22 cellular contexts compared by ENCODE assay signal in the genomic region with DNA sequence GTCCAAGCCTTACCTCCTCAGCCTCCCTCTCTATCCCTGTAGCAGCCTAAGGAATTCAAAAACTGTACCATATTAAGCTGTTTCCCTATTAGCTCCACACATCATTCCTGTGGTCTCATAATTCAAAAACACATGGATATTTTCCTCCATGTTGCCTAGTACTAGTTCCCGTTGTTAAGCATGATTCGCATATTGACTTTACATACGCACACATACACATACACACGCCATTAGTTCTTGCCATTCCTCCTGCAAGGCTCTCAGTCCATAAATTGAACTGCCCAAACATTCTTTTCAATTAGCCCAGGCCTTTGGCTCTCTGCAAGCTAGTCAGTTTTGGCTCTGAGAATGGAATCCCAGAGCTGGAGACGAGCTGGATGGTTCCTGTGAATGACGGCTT. TPM values are rescaled to one million over a fixed set of nuclear protein-coding genes. Genes with fewer than 3 reads are reported as not detected.
DNase-seq lines count a peak whose midpoint lies in the region; ATAC-seq and TF ChIP-seq lines count a peak whose summit lies in the region.
"Had no signal": no experiment of that assay in that cellular context is flagged by ENCODE, and none has a peak within 500 bp of the region (broad histone marks: within the 10 kb centered on the region; RNA-seq: fewer than 3 reads in every experiment).

No MANE protein-coding gene starts in this region.

- H3K27ac Mint-ChIP-seq in nephron: peak overlapping the region; percentile 52 to 88 (median 82)
- no peak overlapping the region for H3K27ac Mint-ChIP-seq in stimulated activated naive CD8-positive, alpha-beta T cell treated with anti-CD3 and anti-CD28 coated beads, Interleukin-15, amount 100 ng/mL, for 72 hours
- H3K27ac Mint-ChIP-seq: CD8-positive, alpha-beta T cell had no signal

- H3K27me3 ChIP-seq in adrenal gland: no peaks in the 10 kb centered on the region
- H3K27me3 ChIP-seq: MG63 had no signal

- DNase-seq in AG09309 (ENCODE audit: low read depth) (peak; percentile 62), NCI-H526 (lab: John Stamatoyannopoulos, UW) (peak; percentile 10 to 19), adrenal gland (no peak), mucosa of descending colon (no peak)
- DNase-seq in stimulated activated naive CD8-positive, alpha-beta T cell treated with anti-CD3 and anti-CD28 coated beads, Interleukin-15, amount 100 ng/mL, for 72 hours: no peak
- DNase-seq: CD8-positive, alpha-beta T cell; MG63; NCI-H1048; NCI-H1417 treated with DMSO at 0.1 percent for 48 hours; NCI-H187 treated with DMSO at 0.1 percent for 48 hours; NCI-H2227 treated with DMSO at 0.1 percent for 48 hours; NCI-H510A; NCI-H82; SIG-M5; SK-N-SH had no signal

- H3K27ac ChIP-seq in cingulate gyrus (ENCODE audit: low read depth, low read length) (peak overlapping the region; percentile 11), adrenal gland (no peak overlapping the region)
- H3K27ac ChIP-seq: HL-60 had no signal

- H3K4me3 ChIP-seq in AG09309 (ENCODE audit: control insufficient read depth, low read depth, low read length): no peak overlapping the region
- H3K4me3 ChIP-seq in adrenal gland: no peak overlapping the region
- H3K4me3 ChIP-seq in mucosa of descending colon: no peak overlapping the region
- H3K4me3 ChIP-seq: K562, MG63 had no signal

- no peak for TF ChIP-seq POLR2A in adrenal gland (IDR thresholded peaks at IDR 0.05)

- no peaks in the 10 kb centered on the region for H3K9me3 Mint-ChIP-seq in nephron
- H3K9me3 Mint-ChIP-seq in stimulated activated naive CD8-positive, alpha-beta T cell treated with anti-CD3 and anti-CD28 coated beads, Interleukin-15, amount 100 ng/mL, for 72 hours: no peaks in the 10 kb centered on the region
- H3K9me3 Mint-ChIP-seq: CD8-positive, alpha-beta T cell had no signal

- H3K9me3 ChIP-seq in adrenal gland (replicated peaks in 1 of 3) (no peaks in the 10 kb centered on the region), mucosa of descending colon (no peaks in the 10 kb centered on the region)
- H3K9me3 ChIP-seq: MG63, SK-N-SH had no signal

- peaks cover 45% of the 10 kb centered on the region for H3K36me3 Mint-ChIP-seq in nephron (ENCODE audit: low read depth)
- H3K36me3 Mint-ChIP-seq: CD8-positive, alpha-beta T cell had no signal

- no peak for TF ChIP-seq CTCF in AG09309 (IDR thresholded peaks at IDR 0.05; ENCODE audit: control insufficient read depth, insufficient read depth, low read depth, low read length, missing control alignments)
- no peak for TF ChIP-seq CTCF in nephron (IDR thresholded peaks at IDR 0.05; ENCODE audit: unreplicated experiment in 3 of 3)
- TF ChIP-seq CTCF in adrenal gland (IDR thresholded peaks at IDR 0.05): no peak
- no peak for TF ChIP-seq CTCF in mucosa of descending colon (IDR thresholded peaks at IDR 0.05)

- intact Hi-C loops in adrenal gland (cut with DNase I): no loop called here
- intact Hi-C loops in mucosa of descending colon (cut with DNase I, micrococcal nuclease): no loop called here

- H3K4me1 ChIP-seq in adrenal gland (replicated peaks in 1 of 2): peaks cover 0 to 9% of the 10 kb centered on the region in 2 donors
- H3K4me1 ChIP-seq in mucosa of descending colon (ENCODE audit: low read depth): no peaks in the 10 kb centered on the region

- no peak for ATAC-seq in GM18907 (IDR thresholded peaks at IDR 0.05; ENCODE audit: unreplicated experiment)
- ATAC-seq in stimulated activated naive CD8-positive, alpha-beta T cell treated with anti-CD3 and anti-CD28 coated beads, Interleukin-15, amount 100 ng/mL, for 72 hours: no peak
- ATAC-seq in mucosa of descending colon: no peak
- ATAC-seq: CD8-positive, alpha-beta T cell; HepG2; K562; Panc1 had no signal

- no peaks in the 10 kb centered on the region for H3K36me3 ChIP-seq in adrenal gland (replicated peaks in 1 of 2)
- H3K36me3 ChIP-seq in mucosa of descending colon (ENCODE audit: low read depth): no peaks in the 10 kb centered on the region
- H3K36me3 ChIP-seq: MG63 had no signal

- H3K4me3 Mint-ChIP-seq in nephron: peak overlapping the region in 1 of 3 experiments; percentile 6
- no peak overlapping the region for H3K4me3 Mint-ChIP-seq in stimulated activated naive CD8-positive, alpha-beta T cell treated with anti-CD3 and anti-CD28 coated beads, Interleukin-15, amount 100 ng/mL, for 72 hours
- H3K4me3 Mint-ChIP-seq: CD8-positive, alpha-beta T cell had no signal

- H3K4me1 Mint-ChIP-seq in nephron: peaks cover 58% of the 10 kb centered on the region
- no peaks in the 10 kb centered on the region for H3K4me1 Mint-ChIP-seq in stimulated activated naive CD8-positive, alpha-beta T cell treated with anti-CD3 and anti-CD28 coated beads, Interleukin-15, amount 100 ng/mL, for 72 hours

- WGBS in adrenal gland, 4 donors: 90 to 96% (median 94%) methylated on average over 6 of the region's 6 CpGs

- no peaks in the 10 kb centered on the region for H3K27me3 Mint-ChIP-seq in nephron (ENCODE audit: low read depth)
- no peaks in the 10 kb centered on the region for H3K27me3 Mint-ChIP-seq in stimulated activated naive CD8-positive, alpha-beta T cell treated with anti-CD3 and anti-CD28 coated beads, Interleukin-15, amount 100 ng/mL, for 72 hours

RNA-seq across cellular contexts. Expression of a gene that starts 57.1 kb away (rescaled TPM):
- total RNA-seq in adrenal gland: 10 to 100 TPM in 3 of 8 donors, 1 to 10 TPM in 5; 3.4 to 11.4 (median 9.3) TPM
- 1 to 10 TPM; 2.0 to 5.9 (median 3.5) TPM for polyA plus RNA-seq in adrenal gland
- 10 to 100 TPM; 10.2 to 16.1 (median 12.5) TPM for total RNA-seq in mucosa of descending colon

Comparison
In these comparisons a context has a peak if more than half of its experiments do, and no peak if none do; other contexts are left out.
1. DNase-seq: peak in AG09309 (single experiment) and NCI-H526 (2 of 2); none in adrenal gland (0 of 7), stimulated activated naive CD8-positive, alpha-beta T cell treated with anti-CD3 and anti-CD28 coated beads, Interleukin-15, amount 100 ng/mL, for 72 hours (0 of 2) and mucosa of descending colon (0 of 3).
2. H3K27ac Mint-ChIP-seq: peak in nephron (3 of 3); none in stimulated activated naive CD8-positive, alpha-beta T cell treated with anti-CD3 and anti-CD28 coated beads, Interleukin-15, amount 100 ng/mL, for 72 hours (0 of 2).